Comparison of ENCODE assay signal across 36 cellular contexts in the genomic region with DNA sequence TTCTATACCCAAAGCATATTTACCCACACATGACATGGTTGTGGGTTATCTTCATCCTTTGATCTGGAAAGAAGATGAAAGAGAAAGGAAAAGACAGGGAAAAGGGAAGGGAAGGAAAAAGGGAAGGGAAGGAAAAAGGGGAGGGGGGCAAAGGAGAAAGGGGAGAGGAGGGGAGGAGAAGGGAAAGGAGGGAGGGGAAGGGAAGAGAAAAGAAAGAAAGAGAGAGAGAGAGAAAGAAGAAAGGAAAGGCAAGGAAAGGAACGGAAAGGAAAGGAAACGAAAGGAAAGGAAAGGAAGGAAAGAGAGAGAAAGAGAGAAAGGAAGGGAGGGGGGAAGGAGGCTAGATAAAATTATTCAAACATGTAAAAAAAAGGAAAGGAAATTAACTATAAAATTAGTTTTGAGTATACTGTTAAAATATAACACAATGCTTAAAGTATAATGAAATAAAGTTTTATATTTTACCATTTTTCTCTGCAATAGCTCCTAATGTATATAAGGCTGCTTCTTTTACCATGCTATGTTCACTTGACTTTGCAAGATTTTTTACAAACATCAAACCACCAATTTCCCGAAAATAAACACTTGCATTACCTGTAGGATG. TPM values are rescaled to one million over a fixed set of nuclear protein-coding genes. Genes with fewer than 3 reads are reported as not detected.
"Had no signal": no experiment of that assay in that cellular context is flagged by ENCODE, and none has a peak within 500 bp of the region (broad histone marks: within the 10 kb centered on the region; RNA-seq: fewer than 3 reads in every experiment).

No MANE protein-coding gene starts in this region.

- H3K27ac ChIP-seq: ovary, parathyroid adenoma, psoas muscle, skin epidermis, spleen, thoracic aorta, thyroid gland, tibial nerve, upper lobe of left lung, vagina had no signal

- DNase-seq: naive thymus-derived CD8-positive, alpha-beta T cell; nephron progenitor cell; occipital lobe; ovary; posterior cingulate gyrus; psoas muscle; right cardiac atrium; spleen; stimulated activated CD4-positive, alpha-beta T cell treated with anti-CD3 and anti-CD28 coated beads, Interleukin-12 subunit alpha, Interleukin-12 subunit beta, amount 100 ng/mL, for 4 hours; stimulated activated CD4-positive, alpha-beta T cell treated with anti-CD3 and anti-CD28 coated beads, Interleukin-1b, Interleukin-23, amount 100 ng/mL, for 48 hours; stimulated activated CD4-positive, alpha-beta T cell treated with anti-CD3 and anti-CD28 coated beads, Interleukin-4, amount 100 ng/mL, for 1 hour; stimulated activated CD4-positive, alpha-beta T cell treated with anti-CD3 and anti-CD28 coated beads, Interleukin-4, amount 100 ng/mL, for 4 hours; stimulated activated CD8-positive, alpha-beta memory T cell treated with anti-CD3 and anti-CD28 coated beads, Interleukin-4, amount 100 ng/mL, for 48 hours; stimulated activated naive CD4-positive, alpha-beta T cell; stimulated activated naive CD8-positive, alpha-beta T cell treated with anti-CD3 and anti-CD28 coated beads, Interleukin-15, amount 100 ng/mL, for 72 hours; stimulated activated naive CD8-positive, alpha-beta T cell treated with anti-CD3 and anti-CD28 coated beads, Interleukin-15, Interleukin-2, amounts not matched to agents 100 U/mL and 50 U/mL, for 24 hours; substantia nigra; thyroid gland; trophoblast cell; upper lobe of left lung had no signal

- H3K4me1 ChIP-seq: parathyroid adenoma, psoas muscle, spleen, thyroid gland, tibial nerve, upper lobe of left lung, vagina had no signal

- H3K4me2 ChIP-seq: smooth muscle cell had no signal

- H3K9me3 ChIP-seq: ovary, psoas muscle, spleen, thoracic aorta, thyroid gland, tibial nerve, upper lobe of left lung, vagina had no signal

- H3K4me1 Mint-ChIP-seq: naive thymus-derived CD8-positive, alpha-beta T cell; nephron progenitor cell; neural crest cell; stimulated activated memory B cell treated with anti-CD40 and anti-IgM and Interleukin-4, amounts not matched to agents 10 μg/mL and 1 μg/mL and 100 μg/mL, for 72 hours; stimulated activated naive CD8-positive, alpha-beta T cell treated with anti-CD3 and anti-CD28 coated beads, Interleukin-15, amount 100 ng/mL, for 72 hours had no signal

- H3K9me3 Mint-ChIP-seq: naive thymus-derived CD8-positive, alpha-beta T cell; natural killer cell treated with Interleukin-12 subunit alpha and Interleukin-12 subunit beta and Interleukin-15 and Interleukin-18, amount 100 ng/mL, for 72 hours; nephron progenitor cell; neural crest cell; stimulated activated memory B cell treated with anti-CD40 and anti-IgM and Interleukin-4, amounts not matched to agents 10 μg/mL and 1 μg/mL and 100 μg/mL, for 72 hours; stimulated activated naive CD8-positive, alpha-beta T cell treated with anti-CD3 and anti-CD28 coated beads, Interleukin-15, amount 100 ng/mL, for 72 hours had no signal

- H3K79me2 ChIP-seq: parathyroid adenoma had no signal

- ATAC-seq: naive thymus-derived CD8-positive, alpha-beta T cell; natural killer cell treated with Interleukin-12 subunit alpha and Interleukin-12 subunit beta and Interleukin-15 and Interleukin-18, amount 100 ng/mL, for 72 hours; psoas muscle; right cardiac atrium; sciatic nerve; stimulated activated memory B cell treated with anti-CD40 and anti-IgM and Interleukin-4, amounts not matched to agents 10 μg/mL and 1 μg/mL and 100 μg/mL, for 72 hours; stimulated activated naive CD8-positive, alpha-beta T cell treated with anti-CD3 and anti-CD28 coated beads, Interleukin-15, amount 100 ng/mL, for 72 hours; stimulated activated naive CD8-positive, alpha-beta T cell treated with anti-CD3 and anti-CD28 coated beads, Interleukin-15, Interleukin-2, amounts not matched to agents 100 U/mL and 50 U/mL, for 24 hours had no signal

- H3K36me3 Mint-ChIP-seq: natural killer cell treated with Interleukin-12 subunit alpha and Interleukin-12 subunit beta and Interleukin-15 and Interleukin-18, amount 100 ng/mL, for 72 hours; stimulated activated memory B cell treated with anti-CD40 and anti-IgM and Interleukin-4, amounts not matched to agents 10 μg/mL and 1 μg/mL and 100 μg/mL, for 72 hours had no signal

- H3K9ac ChIP-seq: parathyroid adenoma had no signal

- H2AFZ ChIP-seq: parathyroid adenoma had no signal

- H3K36me3 ChIP-seq: ovary, spleen, thoracic aorta, thyroid gland, tibial nerve, upper lobe of left lung, vagina had no signal

- H3K27me3 ChIP-seq: ovary, spleen, thyroid gland, tibial nerve, upper lobe of left lung, vagina had no signal

- H3K27me3 Mint-ChIP-seq: naive thymus-derived CD8-positive, alpha-beta T cell; progenitor cell of endocrine pancreas; stimulated activated memory B cell treated with anti-CD40 and anti-IgM and Interleukin-4, amounts not matched to agents 10 μg/mL and 1 μg/mL and 100 μg/mL, for 72 hours; stimulated activated naive CD8-positive, alpha-beta T cell treated with anti-CD3 and anti-CD28 coated beads, Interleukin-15, amount 100 ng/mL, for 72 hours had no signal

- FAIRE-seq: urothelium cell line had no signal

- H3K4me3 ChIP-seq: ovary, psoas muscle, skin epidermis, smooth muscle cell, spleen, thoracic aorta, thyroid gland, tibial nerve, upper lobe of left lung, vagina had no signal

- H3K4me3 Mint-ChIP-seq: naive thymus-derived CD8-positive, alpha-beta T cell; natural killer cell treated with Interleukin-12 subunit alpha and Interleukin-12 subunit beta and Interleukin-15 and Interleukin-18, amount 100 ng/mL, for 72 hours; nephron progenitor cell; neural crest cell; stimulated activated memory B cell treated with anti-CD40 and anti-IgM and Interleukin-4, amounts not matched to agents 10 μg/mL and 1 μg/mL and 100 μg/mL, for 72 hours; stimulated activated naive CD8-positive, alpha-beta T cell treated with anti-CD3 and anti-CD28 coated beads, Interleukin-15, amount 100 ng/mL, for 72 hours had no signal

- H3K27ac Mint-ChIP-seq: naive thymus-derived CD8-positive, alpha-beta T cell; natural killer cell treated with Interleukin-12 subunit alpha and Interleukin-12 subunit beta and Interleukin-15 and Interleukin-18, amount 100 ng/mL, for 72 hours; nephron progenitor cell; progenitor cell of endocrine pancreas; stimulated activated memory B cell treated with anti-CD40 and anti-IgM and Interleukin-4, amounts not matched to agents 10 μg/mL and 1 μg/mL and 100 μg/mL, for 72 hours; stimulated activated naive CD8-positive, alpha-beta T cell treated with anti-CD3 and anti-CD28 coated beads, Interleukin-15, amount 100 ng/mL, for 72 hours had no signal

RNA-seq across cellular contexts. Expression of a gene that starts 11.2 kb away (rescaled TPM):
- total RNA-seq: progenitor cell of endocrine pancreas, smooth muscle cell, thoracic aorta, tibial nerve, vagina had no signal
- polyA plus RNA-seq: naive thymus-derived CD8-positive, alpha-beta T cell; psoas muscle; right cardiac atrium; smooth muscle cell had no signal

RNA-seq across cellular contexts. Expression of a gene that starts 54.0 kb away (rescaled TPM):
- total RNA-seq: naive thymus-derived CD8-positive, alpha-beta T cell; natural killer cell treated with Interleukin-12 subunit alpha and Interleukin-12 subunit beta and Interleukin-15 and Interleukin-18, amount 100 ng/mL, for 72 hours; neural crest cell; occipital lobe; osteoblast; ovary; progenitor cell of endocrine pancreas; psoas muscle; renal cortical epithelial cell; right cardiac atrium; sciatic nerve; smooth muscle cell; spleen; temporal lobe; thoracic aorta; tibial nerve; upper lobe of left lung; ureter; vagina had no signal
- polyA plus RNA-seq: naive thymus-derived CD8-positive, alpha-beta T cell; ovary; right cardiac atrium; smooth muscle cell; spleen had no signal
